ENCODE assay signal across 16 cellular contexts in genomic region chr6:168709034-168709433, GRCh38.
DNase-seq lines count a peak whose midpoint lies in the region; ATAC-seq and TF ChIP-seq lines count a peak whose summit lies in the region.
"Had no signal": no experiment of that assay in that cellular context is flagged by ENCODE, and none has a peak within 500 bp of the region (broad histone marks: within the 10 kb centered on the region; RNA-seq: fewer than 3 reads in every experiment).

No MANE protein-coding gene starts in this region.

- DNase-seq in coronary artery (ENCODE audit: low spot score) (peak; percentile 19), endodermal cell (peak; percentile 1), neural crest cell (ENCODE audit: low read depth, low spot score) (no peak), T-helper 9 cell (no peak), tibial nerve (ENCODE audit: low spot score in 2 of 2) (no peak)
- DNase-seq in activated CD4-positive, alpha-beta T cell treated with anti-CD3 and anti-CD28 coated beads for 36 hours = no peak
- DNase-seq: C1 segment of cervical spinal cord; Calu3; CD4-positive, alpha-beta memory T cell; COR-L47; DMS53; DMS79 treated with DMSO at 0.1 percent for 48 hours; GF-D8; H9 had no signal

- peaks cover 8% of the 10 kb centered on the region for H3K9me3 Mint-ChIP-seq in endodermal cell
- H3K9me3 Mint-ChIP-seq in neural crest cell = peaks cover 3% of the 10 kb centered on the region
- no peaks in the 10 kb centered on the region for H3K9me3 Mint-ChIP-seq in activated CD4-positive, alpha-beta T cell treated with anti-CD3 and anti-CD28 coated beads for 36 hours (ENCODE audit: low read depth)
- H3K9me3 Mint-ChIP-seq: GM23338 had no signal

- H3K27me3 ChIP-seq in endodermal cell (ENCODE audit: control insufficient read depth, insufficient read depth, low read length, poor library complexity, severe bottlenecking) (no peaks in the 10 kb centered on the region), tibial nerve (no peaks in the 10 kb centered on the region)

- no peak overlapping the region for H3K9ac ChIP-seq in endodermal cell (ENCODE audit: extremely low read depth, low read length, poor library complexity, severe bottlenecking)

- POLR2A ChIA-PET in activated CD4-positive, alpha-beta T cell treated with anti-CD3 and anti-CD28 coated beads for 36 hours (lab: Charles Lee) = no interaction called here

- CTCF ChIA-PET in activated CD4-positive, alpha-beta T cell treated with anti-CD3 and anti-CD28 coated beads for 36 hours (lab: Charles Lee) = no interaction called here

- H3K9me3 ChIP-seq in endodermal cell (ENCODE audit: control insufficient read depth, low read length) (no peaks in the 10 kb centered on the region), tibial nerve (no peaks in the 10 kb centered on the region)

- intact Hi-C loops in activated CD4-positive, alpha-beta T cell treated with anti-CD3 and anti-CD28 coated beads for 36 hours (cut with DNase I, micrococcal nuclease) = no loop called here

- H3K4me1 ChIP-seq in endodermal cell (ENCODE audit: control insufficient read depth, insufficient read depth, low read length) = no peaks in the 10 kb centered on the region
- H3K4me1 ChIP-seq in tibial nerve = peaks cover 0 to 3% (median 0%) of the 10 kb centered on the region in 4 donors

- H3K27ac Mint-ChIP-seq in endodermal cell (no peak overlapping the region), neural crest cell (ENCODE audit: unreplicated experiment) (peak overlapping the region; percentile 84)
- no peak overlapping the region for H3K27ac Mint-ChIP-seq in activated CD4-positive, alpha-beta T cell treated with anti-CD3 and anti-CD28 coated beads for 36 hours
- H3K27ac Mint-ChIP-seq: CD4-positive, alpha-beta memory T cell; GM23338 had no signal

- H3K27ac ChIP-seq in coronary artery = no peak overlapping the region
- no peak overlapping the region for H3K27ac ChIP-seq in endodermal cell (ENCODE audit: low read depth, low read length)
- H3K27ac ChIP-seq in tibial nerve = no peak overlapping the region

- no peaks in the 10 kb centered on the region for H3K36me3 ChIP-seq in endodermal cell (ENCODE audit: control insufficient read depth, insufficient read depth, low read length)
- no peaks in the 10 kb centered on the region for H3K36me3 ChIP-seq in tibial nerve

- H3K4me3 Mint-ChIP-seq in endodermal cell (no peak overlapping the region), neural crest cell (no peak overlapping the region)
- no peak overlapping the region for H3K4me3 Mint-ChIP-seq in activated CD4-positive, alpha-beta T cell treated with anti-CD3 and anti-CD28 coated beads for 36 hours
- H3K4me3 Mint-ChIP-seq: CD4-positive, alpha-beta memory T cell; GM23338; H9 had no signal

- WGBS in endodermal cell (ENCODE audit: insufficient coverage in 1 of 2, insufficient read length in 1 of 2), 2 experiments = 47 to 89% methylated on average over 1 to 2 of the region's 2 CpGs
- WGBS in tibial nerve, 2 donors = 44 to 64% methylated on average over 2 of the region's 2 CpGs

- no peaks in the 10 kb centered on the region for H3K36me3 Mint-ChIP-seq in endodermal cell (ENCODE audit: low read depth)
- no peaks in the 10 kb centered on the region for H3K36me3 Mint-ChIP-seq in neural crest cell (ENCODE audit: low read depth)
- H3K36me3 Mint-ChIP-seq in activated CD4-positive, alpha-beta T cell treated with anti-CD3 and anti-CD28 coated beads for 36 hours (ENCODE audit: low read depth) = no peaks in the 10 kb centered on the region
- H3K36me3 Mint-ChIP-seq: CD4-positive, alpha-beta memory T cell had no signal

- TF ChIP-seq CTCF in coronary artery (IDR thresholded peaks at IDR 0.05) = no peak
- no peak for TF ChIP-seq CTCF in endodermal cell (conservative IDR thresholded peaks at IDR 0.05)
- TF ChIP-seq CTCF in neural crest cell (conservative IDR thresholded peaks at IDR 0.05) = no peak
- no peak for TF ChIP-seq CTCF in tibial nerve (IDR thresholded peaks at IDR 0.05)

- no peak for ATAC-seq in activated CD4-positive, alpha-beta T cell treated with anti-CD3 and anti-CD28 coated beads for 36 hours
- ATAC-seq: GM23338, HCT116 had no signal

- TF ChIP-seq POLR2A in tibial nerve (IDR thresholded peaks at IDR 0.05) = no peak

- H3K4me3 ChIP-seq in coronary artery (no peak overlapping the region), endodermal cell (ENCODE audit: low read length) (no peak overlapping the region), tibial nerve (no peak overlapping the region)
- H3K4me3 ChIP-seq: GM23338 had no signal

- H3K4me1 Mint-ChIP-seq in endodermal cell (no peaks in the 10 kb centered on the region), neural crest cell (peaks cover 5% of the 10 kb centered on the region)
- no peaks in the 10 kb centered on the region for H3K4me1 Mint-ChIP-seq in activated CD4-positive, alpha-beta T cell treated with anti-CD3 and anti-CD28 coated beads for 36 hours
- H3K4me1 Mint-ChIP-seq: CD4-positive, alpha-beta memory T cell had no signal

- H3K27me3 Mint-ChIP-seq in endodermal cell (ENCODE audit: insufficient read depth) (no peaks in the 10 kb centered on the region), neural crest cell (ENCODE audit: low read depth) (no peaks in the 10 kb centered on the region)
- peaks cover 3% of the 10 kb centered on the region for H3K27me3 Mint-ChIP-seq in activated CD4-positive, alpha-beta T cell treated with anti-CD3 and anti-CD28 coated beads for 36 hours

- no peak for TF ChIP-seq EP300 in tibial nerve (IDR thresholded peaks at IDR 0.05)

Comparison
In these comparisons a context has a peak if more than half of its experiments do, and no peak if none do; other contexts are left out.
1. DNase-seq: peak in coronary artery (single experiment) and endodermal cell (single experiment); none in neural crest cell (single experiment), T-helper 9 cell (single experiment), activated CD4-positive, alpha-beta T cell treated with anti-CD3 and anti-CD28 coated beads for 36 hours (single experiment) and tibial nerve (0 of 2).